In genomic region chr11:61328351-61328750, GRCh38 we compare ENCODE assay signal across 20 cellular contexts. TPM values are rescaled to one million over a fixed set of nuclear protein-coding genes. Genes with fewer than 3 reads are reported as not detected.
A peak's percentile ranks its signal among the peaks of the same experiment; 100 is the strongest.
DNase-seq lines count a peak whose midpoint lies in the region; ATAC-seq, FAIRE-seq and TF ChIP-seq lines count a peak whose summit lies in the region.
"Had no signal": no experiment of that assay in that cellular context is flagged by ENCODE, and none has a peak within 500 bp of the region (broad histone marks: within the 10 kb centered on the region; RNA-seq: fewer than 3 reads in every experiment).

No MANE protein-coding gene starts in this region.

- H3K27ac ChIP-seq in left ventricle myocardium inferior (replicated peaks) (peak overlapping the region; percentile 31), astrocyte (ENCODE audit: low read depth, low read length) (no peak overlapping the region)
- H3K27ac ChIP-seq: KMS-11 had no signal

- H3K27me3 Mint-ChIP-seq in astrocyte (ENCODE audit: low read depth, unreplicated experiment): no peaks in the 10 kb centered on the region
- no peaks in the 10 kb centered on the region for H3K27me3 Mint-ChIP-seq in nephron progenitor cell (ENCODE audit: low read depth, poor library complexity)
- H3K27me3 Mint-ChIP-seq: CD4-positive, alpha-beta T cell had no signal

- no peaks in the 10 kb centered on the region for H3K27me3 ChIP-seq in left ventricle myocardium inferior (ENCODE audit: low read depth)
- H3K27me3 ChIP-seq in astrocyte (ENCODE audit: insufficient read depth, low read length): no peaks in the 10 kb centered on the region

- H3K9me3 Mint-ChIP-seq in astrocyte (ENCODE audit: unreplicated experiment) (no peaks in the 10 kb centered on the region), nephron progenitor cell (no peaks in the 10 kb centered on the region)
- H3K9me3 Mint-ChIP-seq: CD4-positive, alpha-beta T cell had no signal

- in situ Hi-C loops in KBM-7 (cut with MboI; ENCODE audit: low pct_unique_long_range_greater_than_20kb, low sequenced_read_pairs): no loop called here

- intact Hi-C loops in left ventricle myocardium inferior (cut with micrococcal nuclease): no loop called here
- intact Hi-C loops in Right ventricle myocardium inferior (cut with DNase I): no loop called here

- peaks cover 85% of the 10 kb centered on the region for H4K20me1 ChIP-seq in astrocyte (ENCODE audit: insufficient read depth, low read length)

- H3K9me3 ChIP-seq in left ventricle myocardium inferior (replicated peaks) (no peaks in the 10 kb centered on the region), astrocyte (ENCODE audit: insufficient read depth, low read depth, low read length) (no peaks in the 10 kb centered on the region)

- peaks cover 88% of the 10 kb centered on the region for H3K4me1 ChIP-seq in left ventricle myocardium inferior
- H3K4me1 ChIP-seq in astrocyte (ENCODE audit: insufficient read depth, low read length): peaks cover 22% of the 10 kb centered on the region

- no peak overlapping the region for H3K4me2 ChIP-seq in astrocyte (ENCODE audit: low read length)
- H3K4me2 ChIP-seq: KMS-11 had no signal

- peak overlapping the region; percentile 73 for H3K27ac Mint-ChIP-seq in astrocyte (ENCODE audit: unreplicated experiment)
- H3K27ac Mint-ChIP-seq in nephron progenitor cell: peak overlapping the region; percentile 42
- H3K27ac Mint-ChIP-seq: CD4-positive, alpha-beta T cell had no signal

- no peak for DNase-seq in left ventricle myocardium inferior
- DNase-seq in Right ventricle myocardium inferior (ENCODE audit: missing footprints): no peak
- no peak for DNase-seq in astrocyte (ENCODE audit: low read depth)
- DNase-seq in nephron progenitor cell: no peak
- DNase-seq in Kasumi-1 (lab: John Stamatoyannopoulos, UW): no peak
- DNase-seq in KBM-7: no peak
- DNase-seq: ACHN; CD4-positive, alpha-beta T cell; DMS79 treated with DMSO at 0.1 percent for 48 hours; GOT3; NCI-H1417; NCI-H2029; NCI-H524; PC-3; Right ventricle myocardium superior had no signal

- H2AFZ ChIP-seq in astrocyte (ENCODE audit: low read depth, low read length): no peak overlapping the region

- H3K4me3 ChIP-seq in left ventricle myocardium inferior: no peak overlapping the region
- no peak overlapping the region for H3K4me3 ChIP-seq in astrocyte (ENCODE audit: insufficient read depth, low read depth, low read length)

- peaks cover 81% of the 10 kb centered on the region for H3K79me2 ChIP-seq in astrocyte (ENCODE audit: insufficient read depth, low read length)

- H3K36me3 Mint-ChIP-seq in astrocyte (ENCODE audit: low read depth, unreplicated experiment) (peaks cover 12% of the 10 kb centered on the region), nephron progenitor cell (ENCODE audit: low read depth) (peaks cover 54% of the 10 kb centered on the region)

- H3K4me3 Mint-ChIP-seq in astrocyte (ENCODE audit: unreplicated experiment) (no peak overlapping the region), nephron progenitor cell (no peak overlapping the region)

- ATAC-seq in Right ventricle myocardium inferior (no peak), GM21526 (IDR thresholded peaks at IDR 0.05; ENCODE audit: low FRiP score, unreplicated experiment) (no peak), GM18498 (IDR thresholded peaks at IDR 0.05; ENCODE audit: unreplicated experiment) (no peak)
- ATAC-seq: PC-3 had no signal

- H3K36me3 ChIP-seq in left ventricle myocardium inferior (peaks cover 65% of the 10 kb centered on the region), astrocyte (ENCODE audit: insufficient read depth, low read length) (peaks cover 42% of the 10 kb centered on the region)

- TF ChIP-seq CTCF in left ventricle myocardium inferior (IDR thresholded peaks at IDR 0.05; ENCODE audit: borderline replicate concordance) (no peak), astrocyte (IDR thresholded peaks at IDR 0.05; ENCODE audit: insufficient read depth, low read depth, low read length) (no peak), nephron progenitor cell (IDR thresholded peaks at IDR 0.05) (no peak)

- H3K4me1 Mint-ChIP-seq in astrocyte (ENCODE audit: low read depth, unreplicated experiment) (peaks cover 46% of the 10 kb centered on the region), nephron progenitor cell (peaks cover 23% of the 10 kb centered on the region)

- FAIRE-seq in astrocyte (lab: Jason Lieb, UNC): no peak
- FAIRE-seq: G401.6, GM12892 had no signal

- no peak overlapping the region for H3K9ac ChIP-seq in astrocyte (ENCODE audit: low read length)
- H3K9ac ChIP-seq: KMS-11 had no signal

RNA-seq across cellular contexts. Expression of gene DDB1, which starts 4.6 kb away (rescaled TPM):
- total RNA-seq in left ventricle myocardium inferior (128 TPM), Right ventricle myocardium inferior (113 TPM), astrocyte (222 and 251 TPM in 2 replicates)

RNA-seq across cellular contexts. Expression of gene TKFC, which starts 4.7 kb away (rescaled TPM):
- 17.8 TPM for total RNA-seq in left ventricle myocardium inferior
- total RNA-seq in Right ventricle myocardium inferior: 12.3 TPM
- total RNA-seq in astrocyte: 23.8 and 23.9 TPM in 2 replicates

RNA-seq across cellular contexts. Expression of gene VWCE, which starts 33.2 kb away (rescaled TPM):
- total RNA-seq in left ventricle myocardium inferior (0.77 TPM), Right ventricle myocardium inferior (1.0 TPM), astrocyte (12.2 and 17.7 TPM in 2 replicates)

RNA-seq across cellular contexts. Expression of gene CYB561A3, which starts 33.3 kb away (rescaled TPM):
- total RNA-seq in left ventricle myocardium inferior: 10.5 TPM
- 14.6 TPM for total RNA-seq in Right ventricle myocardium inferior
- 26.4 and 29.2 TPM in 2 replicates for total RNA-seq in astrocyte

RNA-seq across cellular contexts. Expression of gene TMEM138, which starts 33.8 kb away (rescaled TPM):
- 20.9 TPM for total RNA-seq in left ventricle myocardium inferior
- 18.0 TPM for total RNA-seq in Right ventricle myocardium inferior
- 32.9 and 36.8 TPM in 2 replicates for total RNA-seq in astrocyte
